ENCODE assay signal across 11 cellular contexts in the genomic region with DNA sequence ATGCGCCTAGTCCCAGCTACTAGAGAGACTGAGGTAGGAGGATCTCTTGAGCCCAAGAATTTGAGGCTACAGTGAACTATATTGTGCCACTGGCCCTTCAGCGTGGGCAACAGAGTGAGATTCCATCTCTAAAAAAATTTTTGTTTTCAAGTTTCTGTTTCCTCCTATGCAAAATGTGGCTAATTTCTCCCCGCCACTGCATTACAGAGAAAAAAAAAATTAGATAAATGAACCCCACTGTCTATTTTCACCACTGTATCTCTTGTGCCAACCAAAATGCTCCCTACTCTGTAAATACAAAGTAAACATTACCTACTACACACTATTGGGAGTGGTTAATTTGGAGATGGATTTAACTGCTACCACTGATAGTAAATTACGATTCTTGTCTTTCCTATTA. TPM values are rescaled to one million over a fixed set of nuclear protein-coding genes. Genes with fewer than 3 reads are reported as not detected.
DNase-seq lines count a peak whose midpoint lies in the region; ATAC-seq and TF ChIP-seq lines count a peak whose summit lies in the region.
"Had no signal": no experiment of that assay in that cellular context is flagged by ENCODE, and none has a peak within 500 bp of the region (broad histone marks: within the 10 kb centered on the region; RNA-seq: fewer than 3 reads in every experiment).

No MANE protein-coding gene starts in this region.

- no peak overlapping the region for H3K4me3 ChIP-seq in DND-41 (ENCODE audit: low read depth in 1 of 2, low read length in 2 of 2)
- H3K4me3 ChIP-seq in HCT116 (replicated peaks in 1 of 2; ENCODE audit: low read depth in 1 of 2, low read length in 2 of 2), result no peak overlapping the region
- H3K4me3 ChIP-seq in neural progenitor cell, result no peak overlapping the region
- no peak overlapping the region for H3K4me3 ChIP-seq in Caco-2 (ENCODE audit: low read depth, low read length)
- H3K4me3 ChIP-seq in MG63, result no peak overlapping the region
- H3K4me3 ChIP-seq: testis had no signal

- H3K9me3 ChIP-seq in DND-41 (ENCODE audit: insufficient read depth, low read length, severe bottlenecking), result no peaks in the 10 kb centered on the region
- no peaks in the 10 kb centered on the region for H3K9me3 ChIP-seq in HCT116 (ENCODE audit: control insufficient read depth in 1 of 2, insufficient read depth in 1 of 2, low read depth in 1 of 2, low read length in 2 of 2)
- H3K9me3 ChIP-seq in neural progenitor cell (ENCODE audit: low read depth), result no peaks in the 10 kb centered on the region
- H3K9me3 ChIP-seq in Caco-2, result no peaks in the 10 kb centered on the region
- no peaks in the 10 kb centered on the region for H3K9me3 ChIP-seq in MG63
- H3K9me3 ChIP-seq: testis had no signal

- H3F3A ChIP-seq in neural progenitor cell (ENCODE audit: low read depth), result peaks cover 24% of the 10 kb centered on the region

- H3K9ac ChIP-seq in DND-41 (ENCODE audit: low read depth, low read length), result no peak overlapping the region
- no peak overlapping the region for H3K9ac ChIP-seq in HCT116 (ENCODE audit: low read length)
- no peak overlapping the region for H3K9ac ChIP-seq in neural progenitor cell

- no peak for DNase-seq in DND-41
- no peak for DNase-seq in HCT116 (ENCODE audit: low read depth, low spot score)
- no peak for DNase-seq in activated naive CD8-positive, alpha-beta T cell treated with anti-CD3 and anti-CD28 coated beads for 36 hours
- no peak for DNase-seq in neural progenitor cell (ENCODE audit: low spot score)
- no peak for DNase-seq in Caco-2
- no peak for DNase-seq in MG63
- DNase-seq: activated CD4-positive, alpha-beta T cell treated with anti-CD3 and anti-CD28 coated beads, Interleukin-2, amount 50 U/mL, for 1 hour; DMS 273 treated with DMSO at 0.1 percent for 48 hours; stimulated activated CD4-positive, alpha-beta T cell treated with anti-CD3 and anti-CD28 coated beads, Interleukin-4, amount 100 ng/mL, for 24 hours; testis had no signal

- CTCF ChIA-PET in HCT116 (lab: Charles Lee) (no interaction called here), Caco-2 (lab: Charles Lee) (no interaction called here)

- ATAC-seq in DND-41 (ENCODE audit: insufficient read depth, low read depth) (no peak), HCT116 (no peak), HG03460 (IDR thresholded peaks at IDR 0.05; ENCODE audit: unreplicated experiment) (no peak)

- H3K4me3 Mint-ChIP-seq in activated naive CD8-positive, alpha-beta T cell treated with anti-CD3 and anti-CD28 coated beads for 36 hours, result peak overlapping the region; percentile 93
- H3K4me3 Mint-ChIP-seq in neural progenitor cell (peak overlapping the region; percentile 91), Caco-2 (ENCODE audit: unreplicated experiment) (no peak overlapping the region)

- H2AFZ ChIP-seq in DND-41 (ENCODE audit: low read depth, low read length) (no peak overlapping the region), HCT116 (ENCODE audit: low read depth, low read length, poor library complexity, severe bottlenecking) (no peak overlapping the region), neural progenitor cell (replicated peaks) (no peak overlapping the region)

- no peaks in the 10 kb centered on the region for H3K27me3 ChIP-seq in DND-41 (ENCODE audit: insufficient read depth, low read length, poor library complexity)
- H3K27me3 ChIP-seq in HCT116 (ENCODE audit: insufficient read depth, low read length), result no peaks in the 10 kb centered on the region
- no peaks in the 10 kb centered on the region for H3K27me3 ChIP-seq in neural progenitor cell
- H3K27me3 ChIP-seq in Caco-2 (replicated peaks; ENCODE audit: control insufficient read depth, insufficient read depth, low read length), result no peaks in the 10 kb centered on the region
- no peaks in the 10 kb centered on the region for H3K27me3 ChIP-seq in MG63
- H3K27me3 ChIP-seq: testis had no signal

- no peak for TF ChIP-seq RAD21 in HCT116 (IDR thresholded peaks at IDR 0.05; ENCODE audit: low read depth)

- H3K36me3 ChIP-seq in DND-41 (ENCODE audit: insufficient read depth, low read length) (peaks cover 34% of the 10 kb centered on the region), HCT116 (ENCODE audit: control insufficient read depth in 1 of 2, insufficient read depth in 2 of 2, low read length in 2 of 2) (peaks cover 14 to 21% of the 10 kb centered on the region in 2 experiments), neural progenitor cell (peaks cover 6% of the 10 kb centered on the region), Caco-2 (ENCODE audit: control insufficient read depth, insufficient read depth, low read length) (no peaks in the 10 kb centered on the region; the same call in 1 of the 2 replicates), MG63 (peaks cover 27% of the 10 kb centered on the region)

- peaks cover 7% of the 10 kb centered on the region for H3K9me3 Mint-ChIP-seq in activated naive CD8-positive, alpha-beta T cell treated with anti-CD3 and anti-CD28 coated beads for 36 hours
- no peaks in the 10 kb centered on the region for H3K9me3 Mint-ChIP-seq in neural progenitor cell
- H3K9me3 Mint-ChIP-seq in Caco-2 (ENCODE audit: unreplicated experiment), result no peaks in the 10 kb centered on the region

- TF ChIP-seq POLR2A in HCT116 (IDR thresholded peaks at IDR 0.05; ENCODE audit: borderline replicate concordance, extremely low read depth, insufficient read depth, insufficient read length), result no peak

- H3K4me2 ChIP-seq in DND-41 (ENCODE audit: insufficient read depth, low read length), result peak overlapping the region; percentile 96; the same call in 1 of the 2 replicates
- H3K4me2 ChIP-seq in HCT116 (ENCODE audit: low read length), result peak overlapping the region; percentile 81; the same call in 1 of the 2 replicates
- peak overlapping the region; percentile 96 for H3K4me2 ChIP-seq in neural progenitor cell

- H3K27ac ChIP-seq in DND-41 (ENCODE audit: low read length) (no peak overlapping the region), HCT116 (ENCODE audit: low read depth, low read length) (no peak overlapping the region), neural progenitor cell (no peak overlapping the region)
- H3K27ac ChIP-seq: testis had no signal

- peaks cover 58% of the 10 kb centered on the region for H3K79me2 ChIP-seq in DND-41 (ENCODE audit: insufficient read depth, low read length)
- peaks cover 31% of the 10 kb centered on the region for H3K79me2 ChIP-seq in HCT116 (ENCODE audit: insufficient read depth, low read length)
- peaks cover 39% of the 10 kb centered on the region for H3K79me2 ChIP-seq in neural progenitor cell (ENCODE audit: low read depth)

- POLR2A ChIA-PET in HCT116 (lab: Charles Lee) (no interaction called here), Caco-2 (lab: Charles Lee) (no interaction called here)

- peak overlapping the region; percentile 98 for H3K27ac Mint-ChIP-seq in activated naive CD8-positive, alpha-beta T cell treated with anti-CD3 and anti-CD28 coated beads for 36 hours
- H3K27ac Mint-ChIP-seq in neural progenitor cell, result no peak overlapping the region
- no peak overlapping the region for H3K27ac Mint-ChIP-seq in Caco-2 (ENCODE audit: unreplicated experiment)

- BruUV-seq in HCT116 (replicated peaks; lab: Mats Ljungman, UMichigan), result no TSS peak
- BruUV-seq in Caco-2 (replicated peaks; lab: Mats Ljungman, UMichigan), result no TSS peak

- H4K20me1 ChIP-seq in DND-41 (ENCODE audit: insufficient read depth, low read length) (peaks cover 18% of the 10 kb centered on the region), HCT116 (ENCODE audit: insufficient read depth) (no peaks in the 10 kb centered on the region), neural progenitor cell (ENCODE audit: low read depth) (peaks cover 4% of the 10 kb centered on the region)

- intact Hi-C loops in HCT116 (cut with micrococcal nuclease), result no loop called here
- intact Hi-C loops in Caco-2 (cut with micrococcal nuclease; ENCODE audit: unreplicated experiment), result loop anchor here (10.0 kb wide), 1 partner anchor 106 kb away; no protein-coding TSS in a partner anchor

- H3K36me3 Mint-ChIP-seq in activated naive CD8-positive, alpha-beta T cell treated with anti-CD3 and anti-CD28 coated beads for 36 hours, result peaks cover 41% of the 10 kb centered on the region
- H3K36me3 Mint-ChIP-seq in neural progenitor cell (peaks cover 8% of the 10 kb centered on the region), Caco-2 (ENCODE audit: insufficient read depth, unreplicated experiment) (peaks cover 16% of the 10 kb centered on the region)

- peaks cover 67% of the 10 kb centered on the region for H3K4me1 Mint-ChIP-seq in activated naive CD8-positive, alpha-beta T cell treated with anti-CD3 and anti-CD28 coated beads for 36 hours
- H3K4me1 Mint-ChIP-seq in neural progenitor cell, result peaks cover 21% of the 10 kb centered on the region
- H3K4me1 Mint-ChIP-seq in Caco-2 (ENCODE audit: low read depth, unreplicated experiment), result no peaks in the 10 kb centered on the region

- TF ChIP-seq CTCF in DND-41 (IDR thresholded peaks at IDR 0.05; ENCODE audit: borderline replicate concordance, extremely low read depth, low read length, poor library complexity, severe bottlenecking), result no peak
- TF ChIP-seq CTCF in HCT116 (IDR thresholded peaks at IDR 0.05 in 2 of 3, conservative IDR thresholded peaks at IDR 0.05 in 1 of 3; ENCODE audit: borderline replicate concordance in 1 of 3, insufficient read depth in 1 of 3, low read depth in 2 of 3, low read length in 2 of 3), result no peak
- TF ChIP-seq CTCF in neural progenitor cell (IDR thresholded peaks at IDR 0.05), result no peak
- no peak for TF ChIP-seq CTCF in Caco-2 (IDR thresholded peaks at IDR 0.05; ENCODE audit: insufficient read depth in 1 of 2, low read depth in 1 of 2, low read length in 1 of 2, severe bottlenecking in 1 of 2, unreplicated experiment in 1 of 2)

- H3K9me2 ChIP-seq in HCT116 (ENCODE audit: insufficient read depth), result no peaks in the 10 kb centered on the region

- RAD21 ChIA-PET in HCT116 (lab: Charles Lee; ENCODE audit: low non-redundant PET in 1 of 2, low total read pairs in 2 of 2, uncharacterized antibody in 2 of 2, unreplicated experiment in 2 of 2), result no interaction called here

- peaks cover 36% of the 10 kb centered on the region for H3K4me1 ChIP-seq in DND-41 (ENCODE audit: insufficient read depth, low read length)
- peaks cover 28 to 33% of the 10 kb centered on the region in 2 experiments for H3K4me1 ChIP-seq in HCT116 (ENCODE audit: control insufficient read depth in 1 of 2, insufficient read depth in 2 of 2, low read length in 2 of 2)
- H3K4me1 ChIP-seq in neural progenitor cell, result peaks cover 22% of the 10 kb centered on the region
- peaks cover 17% of the 10 kb centered on the region for H3K4me1 ChIP-seq in Caco-2

- no peaks in the 10 kb centered on the region for H3K27me3 Mint-ChIP-seq in activated naive CD8-positive, alpha-beta T cell treated with anti-CD3 and anti-CD28 coated beads for 36 hours
- H3K27me3 Mint-ChIP-seq in neural progenitor cell (ENCODE audit: insufficient read depth, low read depth) (no peaks in the 10 kb centered on the region), Caco-2 (ENCODE audit: insufficient read depth, unreplicated experiment) (no peaks in the 10 kb centered on the region)

RNA-seq across cellular contexts. Expression of a gene that starts 2.0 kb away (rescaled TPM):
- total RNA-seq in HCT116 (2021; ENCODE audit: unreplicated experiment), result 59.4 TPM
- polyA plus RNA-seq in HCT116 (2012), result 22.0 and 22.9 TPM in 2 replicates
- total RNA-seq in activated naive CD8-positive, alpha-beta T cell treated with anti-CD3 and anti-CD28 coated beads for 36 hours, result 10 to 100 TPM; 51.0 to 52.1 TPM
- total RNA-seq in neural progenitor cell (ENCODE audit: low replicate concordance), result 11.9 and 13.4 TPM in 2 replicates
- total RNA-seq in Caco-2 (2022), result 20.2 and 22.3 TPM in 2 replicates
- total RNA-seq in MG63 (2014; rRNA removed; shearing (Covaris generic); ENCODE audit: low replicate concordance), result 3.2 and 3.7 TPM in 2 replicates

RNA-seq across cellular contexts. Expression of a gene that starts 9.1 kb away (rescaled TPM):
- 103 TPM for total RNA-seq in HCT116 (2021; ENCODE audit: unreplicated experiment)
- 70.0 and 86.2 TPM in 2 replicates for polyA plus RNA-seq in HCT116 (2012)
- total RNA-seq in activated naive CD8-positive, alpha-beta T cell treated with anti-CD3 and anti-CD28 coated beads for 36 hours, result 100 to 1,000 TPM; 115 to 117 TPM
- 85.3 and 88.1 TPM in 2 replicates for total RNA-seq in neural progenitor cell (ENCODE audit: low replicate concordance)
- total RNA-seq in Caco-2 (2022), result 60.7 and 67.7 TPM in 2 replicates
- 20.1 and 34.4 TPM in 2 replicates for total RNA-seq in MG63 (2014; rRNA removed; shearing (Covaris generic); ENCODE audit: low replicate concordance)
